37 cellular contexts compared by ENCODE assay signal in genomic region chrX:151729056-151729725, GRCh38. TPM values are rescaled to one million over a fixed set of nuclear protein-coding genes. Genes with fewer than 3 reads are reported as not detected.
"Had no signal": no experiment of that assay in that cellular context is flagged by ENCODE, and none has a peak within 500 bp of the region (broad histone marks: within the 10 kb centered on the region; RNA-seq: fewer than 3 reads in every experiment).

No MANE protein-coding gene starts in this region.

- DNase-seq: activated CD4-positive, alpha-beta memory T cell treated with anti-CD3 and anti-CD28 coated beads for 36 hours; activated CD4-positive, alpha-beta T cell treated with anti-CD3 and anti-CD28 coated beads for 36 hours; activated CD4-positive, alpha-beta T cell treated with anti-CD3 and anti-CD28 coated beads, Interleukin-2, amount 10 ng/mL, durations not matched to agents 24 days and 14 days; activated CD4-positive, CD25-positive, alpha-beta regulatory T cell; activated CD4-positive, CD25-positive, alpha-beta regulatory T cell treated with anti-CD3 and anti-CD28 coated beads, Interleukin-2, amount 50 U/mL, for 72 hours; activated CD8-positive, alpha-beta memory T cell treated with anti-CD3 and anti-CD28 coated beads, Interleukin-2, amount 10 ng/mL, durations not matched to agents 7 days and 5 days; activated CD8-positive, alpha-beta memory T cell treated with anti-CD3 and anti-CD28 coated beads, Interleukin-2, amount 50 U/mL, for 4 hours; activated CD8-positive, alpha-beta T cell treated with anti-CD3 and anti-CD28 coated beads, Interleukin-2, amount 10 ng/mL, durations not matched to agents 7 days and 5 days; activated effector memory CD4-positive, alpha-beta T cell treated with anti-CD3 and anti-CD28 coated beads, Interleukin-2, amount 50 U/mL, for 16 hours; activated naive CD4-positive, alpha-beta T cell treated with anti-CD3 and anti-CD28 coated beads for 36 hours; activated naive CD8-positive, alpha-beta T cell treated with anti-CD3 and anti-CD28 coated beads for 36 hours; activated naive CD8-positive, alpha-beta T cell treated with anti-CD3 and anti-CD28 coated beads, Interleukin-2, amount 50 U/mL, for 24 hours; activated T-cell treated with anti-CD3 and anti-CD28 coated beads for 4 hours; activated T-cell treated with anti-CD3 and anti-CD28 coated beads, Interleukin-2, amount 50 U/mL, for 4 hours; adrenal gland; amygdala; body of pancreas; central memory CD4-positive, alpha-beta T cell; cerebellar nuclear complex; colonic mucosa; effector CD8-positive, alpha-beta T cell; esophagus squamous epithelium; foreskin melanocyte; T-helper 2 cell had no signal

- ATAC-seq: activated CD4-positive, alpha-beta T cell treated with anti-CD3 and anti-CD28 coated beads for 36 hours; activated CD8-positive, alpha-beta memory T cell treated with anti-CD3 and anti-CD28 coated beads, Interleukin-2, amount 10 ng/mL, durations not matched to agents 7 days and 5 days; activated CD8-positive, alpha-beta T cell treated with anti-CD3 and anti-CD28 coated beads, Interleukin-2, amount 10 ng/mL, durations not matched to agents 7 days and 5 days; activated naive CD8-positive, alpha-beta T cell treated with anti-CD3 and anti-CD28 coated beads, Interleukin-2, amount 50 U/mL, for 24 hours; activated T-cell treated with anti-CD3 and anti-CD28 coated beads, Interleukin-2, amount 50 U/mL, for 4 hours; body of pancreas; gastroesophageal sphincter had no signal

- H3K36me3 ChIP-seq: adrenal gland, colonic mucosa, esophagus squamous epithelium, gastroesophageal sphincter had no signal

- H3K27ac ChIP-seq: adrenal gland, body of pancreas, colonic mucosa, epithelial cell of prostate, esophagus squamous epithelium, gastroesophageal sphincter had no signal

- H3K9me3 ChIP-seq: adrenal gland, body of pancreas, colonic mucosa, esophagus squamous epithelium, gastroesophageal sphincter had no signal

- H3K4me1 ChIP-seq: adrenal gland, colonic mucosa, gastroesophageal sphincter had no signal

- H3K27me3 ChIP-seq: adrenal gland, body of pancreas, colonic mucosa, esophagus squamous epithelium, gastroesophageal sphincter had no signal

- H3K4me3 ChIP-seq: adrenal gland, body of pancreas, colonic mucosa, esophagus squamous epithelium, gastroesophageal sphincter had no signal

RNA-seq across cellular contexts. Expression of gene CNGA2, which starts 5.4 kb away (rescaled TPM):
- total RNA-seq: activated CD4-positive, alpha-beta memory T cell treated with anti-CD3 and anti-CD28 coated beads for 36 hours; activated CD4-positive, alpha-beta T cell treated with anti-CD3 and anti-CD28 coated beads for 36 hours; activated CD4-positive, alpha-beta T cell treated with anti-CD3 and anti-CD28 coated beads, Interleukin-2, amount 10 ng/mL, durations not matched to agents 24 days and 14 days; activated CD8-positive, alpha-beta memory T cell treated with anti-CD3 and anti-CD28 coated beads for 36 hours; activated CD8-positive, alpha-beta memory T cell treated with anti-CD3 and anti-CD28 coated beads, Interleukin-2, amount 10 ng/mL, durations not matched to agents 7 days and 5 days; activated CD8-positive, alpha-beta T cell treated with anti-CD3 and anti-CD28 coated beads, Interleukin-2, amount 10 ng/mL, durations not matched to agents 7 days and 5 days; activated naive CD4-positive, alpha-beta T cell treated with anti-CD3 and anti-CD28 coated beads for 36 hours; activated naive CD8-positive, alpha-beta T cell treated with anti-CD3 and anti-CD28 coated beads for 36 hours; activated T-cell treated with anti-CD3 and anti-CD28 coated beads, Interleukin-2, amount 50 U/mL, for 4 hours; activated T-helper 1 cell treated with anti-CD3 and anti-CD28 coated beads, Interleukin-12 subunit alpha, Interleukin-12 subunit beta, Interleukin-2, Interleukin-4 antibody, amounts not matched to agents 30 ng/mL and 10 ng/mL and 1 ng/mL, durations not matched to agents 14 hours and 24 hours and 36 hours; activated T-helper 2 cell treated with anti-CD3 and anti-CD28 coated beads, Interferon-gamma antibody, Interleukin-2, Interleukin-4, amounts not matched to agents 10 μg/mL and 5 μg/mL and 100 μg/mL, durations not matched to agents 14 hours and 24 hours and 36 hours; adrenal gland; aorta; body of pancreas; colonic mucosa; dermis microvascular lymphatic vessel endothelial cell; endothelial cell of umbilical vein; esophagus squamous epithelium; fibroblast of lung; fibroblast of villous mesenchyme; gastroesophageal sphincter; glomerular endothelial cell; T-helper 1 cell treated with Interleukin-12 subunit alpha and Interleukin-12 subunit beta and Interleukin-4 antibody, amounts not matched to agents 30 ng/mL and 1 ng/mL, for 36 hours had no signal
- polyA plus RNA-seq: adrenal gland, aorta, endothelial cell of umbilical vein, esophagus, fibroblast of lung had no signal

RNA-seq across cellular contexts. Expression of gene FATE1, which starts 13.4 kb away (rescaled TPM):
- total RNA-seq: activated CD4-positive, alpha-beta memory T cell treated with anti-CD3 and anti-CD28 coated beads for 36 hours; activated CD4-positive, alpha-beta T cell treated with anti-CD3 and anti-CD28 coated beads for 36 hours; activated CD4-positive, alpha-beta T cell treated with anti-CD3 and anti-CD28 coated beads, Interleukin-2, amount 10 ng/mL, durations not matched to agents 24 days and 14 days; activated CD8-positive, alpha-beta memory T cell treated with anti-CD3 and anti-CD28 coated beads for 36 hours; activated CD8-positive, alpha-beta memory T cell treated with anti-CD3 and anti-CD28 coated beads, Interleukin-2, amount 10 ng/mL, durations not matched to agents 7 days and 5 days; activated CD8-positive, alpha-beta T cell treated with anti-CD3 and anti-CD28 coated beads, Interleukin-2, amount 10 ng/mL, durations not matched to agents 7 days and 5 days; activated naive CD4-positive, alpha-beta T cell treated with anti-CD3 and anti-CD28 coated beads for 36 hours; activated naive CD8-positive, alpha-beta T cell treated with anti-CD3 and anti-CD28 coated beads for 36 hours; activated T-cell treated with anti-CD3 and anti-CD28 coated beads, Interleukin-2, amount 50 U/mL, for 4 hours; activated T-helper 1 cell treated with anti-CD3 and anti-CD28 coated beads, Interleukin-12 subunit alpha, Interleukin-12 subunit beta, Interleukin-2, Interleukin-4 antibody, amounts not matched to agents 30 ng/mL and 10 ng/mL and 1 ng/mL, durations not matched to agents 14 hours and 24 hours and 36 hours; activated T-helper 2 cell treated with anti-CD3 and anti-CD28 coated beads, Interferon-gamma antibody, Interleukin-2, Interleukin-4, amounts not matched to agents 10 μg/mL and 5 μg/mL and 100 μg/mL, durations not matched to agents 14 hours and 24 hours and 36 hours; aorta; body of pancreas; colonic mucosa; dermis microvascular lymphatic vessel endothelial cell; endothelial cell of umbilical vein; esophagus squamous epithelium; fibroblast of lung; fibroblast of villous mesenchyme; T-helper 1 cell treated with Interleukin-12 subunit alpha and Interleukin-12 subunit beta and Interleukin-4 antibody, amounts not matched to agents 30 ng/mL and 1 ng/mL, for 36 hours had no signal
- polyA plus RNA-seq: aorta, endothelial cell of umbilical vein, esophagus, fibroblast of lung had no signal

RNA-seq across cellular contexts. Expression of gene PRRG3, which starts 33.9 kb away (rescaled TPM):
- total RNA-seq: activated CD4-positive, alpha-beta memory T cell treated with anti-CD3 and anti-CD28 coated beads for 36 hours; activated CD4-positive, alpha-beta T cell treated with anti-CD3 and anti-CD28 coated beads for 36 hours; activated CD4-positive, alpha-beta T cell treated with anti-CD3 and anti-CD28 coated beads, Interleukin-2, amount 10 ng/mL, durations not matched to agents 24 days and 14 days; activated CD8-positive, alpha-beta memory T cell treated with anti-CD3 and anti-CD28 coated beads for 36 hours; activated CD8-positive, alpha-beta memory T cell treated with anti-CD3 and anti-CD28 coated beads, Interleukin-2, amount 10 ng/mL, durations not matched to agents 7 days and 5 days; activated CD8-positive, alpha-beta T cell treated with anti-CD3 and anti-CD28 coated beads, Interleukin-2, amount 10 ng/mL, durations not matched to agents 7 days and 5 days; activated naive CD4-positive, alpha-beta T cell treated with anti-CD3 and anti-CD28 coated beads for 36 hours; activated naive CD8-positive, alpha-beta T cell treated with anti-CD3 and anti-CD28 coated beads for 36 hours; activated T-cell treated with anti-CD3 and anti-CD28 coated beads, Interleukin-2, amount 50 U/mL, for 4 hours; activated T-helper 1 cell treated with anti-CD3 and anti-CD28 coated beads, Interleukin-12 subunit alpha, Interleukin-12 subunit beta, Interleukin-2, Interleukin-4 antibody, amounts not matched to agents 30 ng/mL and 10 ng/mL and 1 ng/mL, durations not matched to agents 14 hours and 24 hours and 36 hours; activated T-helper 2 cell treated with anti-CD3 and anti-CD28 coated beads, Interferon-gamma antibody, Interleukin-2, Interleukin-4, amounts not matched to agents 10 μg/mL and 5 μg/mL and 100 μg/mL, durations not matched to agents 14 hours and 24 hours and 36 hours; dermis microvascular lymphatic vessel endothelial cell; endothelial cell of umbilical vein; fibroblast of villous mesenchyme; T-helper 1 cell treated with Interleukin-12 subunit alpha and Interleukin-12 subunit beta and Interleukin-4 antibody, amounts not matched to agents 30 ng/mL and 1 ng/mL, for 36 hours had no signal
- polyA plus RNA-seq: aorta, endothelial cell of umbilical vein, fibroblast of lung had no signal
